Comparison of ENCODE assay signal across 10 cellular contexts in genomic region chr3:15645740-15646490, GRCh38. TPM values are rescaled to one million over a fixed set of nuclear protein-coding genes. Genes with fewer than 3 reads are reported as not detected.
DNase-seq lines count a peak whose midpoint lies in the region; ATAC-seq and TF ChIP-seq lines count a peak whose summit lies in the region.
"Had no signal": no experiment of that assay in that cellular context is flagged by ENCODE, and none has a peak within 500 bp of the region (broad histone marks: within the 10 kb centered on the region; RNA-seq: fewer than 3 reads in every experiment).

No MANE protein-coding gene starts in this region.

- H3K27me3 Mint-ChIP-seq in CD8-positive, alpha-beta T cell (ENCODE audit: low read depth): peaks cover 3% of the 10 kb centered on the region

- no peaks in the 10 kb centered on the region for H3K27me3 ChIP-seq in RWPE2 (ENCODE audit: insufficient read depth, poor library complexity, severe bottlenecking)
- H3K27me3 ChIP-seq in CD8-positive, alpha-beta T cell (ENCODE audit: insufficient read depth, low read length): no peaks in the 10 kb centered on the region

- no peaks in the 10 kb centered on the region for H3K9me3 Mint-ChIP-seq in CD8-positive, alpha-beta T cell

- CTCF ChIA-PET in CD8-positive, alpha-beta T cell (lab: Charles Lee): interaction anchor here (0.9 kb wide), 1 partner anchor 9 kb away, joined by 3 read pairs; no protein-coding TSS in a partner anchor

- intact Hi-C loops in CD8-positive, alpha-beta T cell (cut with DNase I, micrococcal nuclease): loop anchor here in 1 of 2 experiments (5.0 kb wide), 1 partner anchor 1516 kb away; no protein-coding TSS in a partner anchor

- POLR2A ChIA-PET in CD8-positive, alpha-beta T cell (lab: Charles Lee): interaction anchor here (0.7 to 1.1 kb wide), 2 partner anchors 13 to 173 kb away, joined by 3 to 4 read pairs; no protein-coding TSS in a partner anchor

- H3K4me3 ChIP-seq in RWPE2 (ENCODE audit: severe bottlenecking) (no peak overlapping the region), fibroblast of mammary gland (ENCODE audit: control insufficient read depth, low read depth, low read length) (no peak overlapping the region)
- H3K4me3 ChIP-seq in CD8-positive, alpha-beta T cell (ENCODE audit: low read depth, low read length): no peak overlapping the region

- H3K9me3 ChIP-seq in RWPE2 (ENCODE audit: severe bottlenecking): no peaks in the 10 kb centered on the region
- no peaks in the 10 kb centered on the region for H3K9me3 ChIP-seq in CD8-positive, alpha-beta T cell (ENCODE audit: low read length)

- H3K27ac Mint-ChIP-seq in CD8-positive, alpha-beta T cell: no peak overlapping the region

- TF ChIP-seq CTCF in RWPE2 (IDR thresholded peaks at IDR 0.05; ENCODE audit: poor library complexity, severe bottlenecking): no peak
- no peak for TF ChIP-seq CTCF in fibroblast of mammary gland (conservative IDR thresholded peaks at IDR 0.05; ENCODE audit: control insufficient read depth, insufficient read depth, low read depth, low read length)
- no peak for TF ChIP-seq CTCF in CD8-positive, alpha-beta T cell (IDR thresholded peaks at IDR 0.05)

- H3K27ac ChIP-seq in RWPE2 (ENCODE audit: poor library complexity, severe bottlenecking): peak overlapping the region; percentile 99
- no peak overlapping the region for H3K27ac ChIP-seq in CD8-positive, alpha-beta T cell (ENCODE audit: low read depth, low read length)

- peak; percentile 81 for ATAC-seq in RWPE2 (ENCODE audit: low read depth)
- no peak for ATAC-seq in activated CD4-positive, CD25-positive, alpha-beta regulatory T cell treated with anti-CD3 and anti-CD28 coated beads, Interleukin-2, amount 50 U/mL, for 24 hours
- ATAC-seq in GM19324 (IDR thresholded peaks at IDR 0.05; ENCODE audit: low FRiP score, unreplicated experiment): no peak
- ATAC-seq in CD8-positive, alpha-beta T cell: no peak

- peaks cover 15% of the 10 kb centered on the region for H3K36me3 Mint-ChIP-seq in CD8-positive, alpha-beta T cell

- DNase-seq in EL (peak; percentile 98), RWPE2 (ENCODE audit: low spot score) (peak; percentile 92), fibroblast of mammary gland (ENCODE audit: low read depth) (peak; percentile 96), renal cortical epithelial cell (ENCODE audit: low read depth) (peak; percentile 93), NCI-H526 (lab: John Stamatoyannopoulos, UW) (no peak)
- no peak for DNase-seq in CD8-positive, alpha-beta T cell
- DNase-seq: NCI-H1930 had no signal

- no peak overlapping the region for H3K4me3 Mint-ChIP-seq in CD8-positive, alpha-beta T cell
- H3K4me3 Mint-ChIP-seq: WTC11 had no signal

- H3K4me1 Mint-ChIP-seq in CD8-positive, alpha-beta T cell (ENCODE audit: low read depth): peaks cover 47% of the 10 kb centered on the region

- H3K4me1 ChIP-seq in RWPE2 (ENCODE audit: insufficient read depth, poor library complexity, severe bottlenecking): peaks cover 34% of the 10 kb centered on the region
- H3K4me1 ChIP-seq in CD8-positive, alpha-beta T cell (ENCODE audit: insufficient read depth, low read length): peaks cover 43% of the 10 kb centered on the region

- no peaks in the 10 kb centered on the region for H3K36me3 ChIP-seq in RWPE2 (ENCODE audit: low read depth)
- H3K36me3 ChIP-seq in CD8-positive, alpha-beta T cell (ENCODE audit: insufficient read depth, low read length): no peaks in the 10 kb centered on the region

RNA-seq across cellular contexts. Expression of gene BTD, which starts 44.4 kb away (rescaled TPM):
- total RNA-seq in renal cortical epithelial cell: 23.4 and 35.7 TPM in 2 replicates
- 10 to 100 TPM in 1 of 2 experiments, 1 to 10 TPM in 1; 9.1 to 11.3 TPM for total RNA-seq in CD8-positive, alpha-beta T cell

RNA-seq across cellular contexts. Expression of gene HACL1, which starts 44.5 kb away (rescaled TPM):
- 23.1 and 32.6 TPM in 2 replicates for total RNA-seq in renal cortical epithelial cell
- total RNA-seq in CD8-positive, alpha-beta T cell: 10 to 100 TPM; 30.1 to 33.4 TPM

Comparison
In these comparisons a context has a peak if more than half of its experiments do, and no peak if none do; other contexts are left out.
1. DNase-seq: peak in EL (single experiment), RWPE2 (single experiment), fibroblast of mammary gland (single experiment) and renal cortical epithelial cell (single experiment); none in CD8-positive, alpha-beta T cell (0 of 7) and NCI-H526 (0 of 2).